15 cellular contexts compared by ENCODE assay signal in genomic region chr4:106497271-106497670, GRCh38.
DNase-seq lines count a peak whose midpoint lies in the region; TF ChIP-seq lines count a peak whose summit lies in the region.
"Had no signal": no experiment of that assay in that cellular context is flagged by ENCODE, and none has a peak within 500 bp of the region (broad histone marks: within the 10 kb centered on the region; RNA-seq: fewer than 3 reads in every experiment).

No MANE protein-coding gene starts in this region.

- no peak overlapping the region for H3K9ac ChIP-seq in GM23248
- H3K9ac ChIP-seq: BLaER1 treated with 17β-estradiol and CSF1 and Interleukin-3, amounts not matched to agents 10 nM and 100 nM had no signal

- TF ChIP-seq CTCF in AG10803 (conservative IDR thresholded peaks at IDR 0.05; ENCODE audit: low read length) (no peak), fibroblast of mammary gland (conservative IDR thresholded peaks at IDR 0.05; ENCODE audit: control insufficient read depth, insufficient read depth, low read depth, low read length) (no peak), Peyer's patch (IDR thresholded peaks at IDR 0.05) (no peak)

- DNase-seq in AG10803 (ENCODE audit: low read depth): peak; percentile 61
- peak; percentile 33 for DNase-seq in GM23248
- DNase-seq in fibroblast of mammary gland (ENCODE audit: low read depth): peak; percentile 25
- no peak for DNase-seq in Peyer's patch
- no peak for DNase-seq in erythroblast (lab: John Stamatoyannopoulos, UW)
- DNase-seq in T1000 (lab: John Stamatoyannopoulos, UW): no peak
- no peak for DNase-seq in NOMO-1 treated with dmso at 0.1 percent for 144 hours (lab: John Stamatoyannopoulos, UW; ENCODE audit: unreplicated experiment)
- DNase-seq: 8988T; ACHN; CD4-positive, CD25-positive, alpha-beta regulatory T cell; DMS53; HCEC 1CT; HFFc6 had no signal

- H3K27me3 ChIP-seq in ACC112 (ENCODE audit: insufficient read depth, low read length): no peaks in the 10 kb centered on the region
- no peaks in the 10 kb centered on the region for H3K27me3 ChIP-seq in GM23248 (replicated peaks; ENCODE audit: insufficient read depth)
- no peaks in the 10 kb centered on the region for H3K27me3 ChIP-seq in Peyer's patch
- H3K27me3 ChIP-seq: BLaER1 treated with 17β-estradiol and CSF1 and Interleukin-3, amounts not matched to agents 10 nM and 100 nM had no signal

- H2AFZ ChIP-seq in ACC112 (ENCODE audit: low read length, unreplicated experiment): peak overlapping the region; percentile 33
- 0 out of 2 replicates have a peak overlapping the region, but pooled peaks have one; percentile 32 for H2AFZ ChIP-seq in GM23248

- TF ChIP-seq POLR2A in Peyer's patch (IDR thresholded peaks at IDR 0.05): no peak
- TF ChIP-seq POLR2A in erythroblast (IDR thresholded peaks at IDR 0.05; ENCODE audit: low read length): no peak

- peak overlapping the region; percentile 29 for H3K27ac ChIP-seq in ACC112 (ENCODE audit: low read depth, low read length)
- H3K27ac ChIP-seq in GM23248: peak overlapping the region; percentile 65
- H3K27ac ChIP-seq in Peyer's patch: no peak overlapping the region
- H3K27ac ChIP-seq: BLaER1 treated with 17β-estradiol and CSF1 and Interleukin-3, amounts not matched to agents 10 nM and 100 nM had no signal

- H4K20me1 ChIP-seq in GM23248 (ENCODE audit: insufficient read depth): no peaks in the 10 kb centered on the region
- H4K20me1 ChIP-seq: BLaER1 treated with 17β-estradiol and CSF1 and Interleukin-3, amounts not matched to agents 10 nM and 100 nM had no signal

- H3K4me3 ChIP-seq in ACC112 (ENCODE audit: low read depth, low read length) (no peak overlapping the region), AG10803 (ENCODE audit: low read length) (no peak overlapping the region), GM23248 (no peak overlapping the region), fibroblast of mammary gland (ENCODE audit: control insufficient read depth, low read depth, low read length) (no peak overlapping the region), Peyer's patch (no peak overlapping the region)
- H3K4me3 ChIP-seq: BLaER1 treated with 17β-estradiol and CSF1 and Interleukin-3, amounts not matched to agents 10 nM and 100 nM had no signal

- H3K4me2 ChIP-seq in GM23248 (ENCODE audit: unreplicated experiment): peak overlapping the region; percentile 5
- H3K4me2 ChIP-seq: BLaER1 treated with 17β-estradiol and CSF1 and Interleukin-3, amounts not matched to agents 10 nM and 100 nM had no signal

- H3K4me1 ChIP-seq in ACC112 (ENCODE audit: control insufficient read depth, insufficient read depth, low read length, unreplicated experiment) (peaks cover 13% of the 10 kb centered on the region), GM23248 (ENCODE audit: insufficient read depth) (peaks cover 57% of the 10 kb centered on the region), Peyer's patch (no peaks in the 10 kb centered on the region)

- H3K79me2 ChIP-seq in ACC112 (ENCODE audit: control insufficient read depth, insufficient read depth, low read length, unreplicated experiment): no peaks in the 10 kb centered on the region
- H3K79me2 ChIP-seq in GM23248 (ENCODE audit: insufficient read depth): no peaks in the 10 kb centered on the region

- H3K9me3 ChIP-seq in GM23248 (ENCODE audit: low read depth): no peaks in the 10 kb centered on the region
- H3K9me3 ChIP-seq in Peyer's patch: no peaks in the 10 kb centered on the region

- 2 to 5% methylated on average over 3 of the region's 3 CpGs for WGBS in GM23248 (ENCODE audit: low coverage in 1 of 2, low lambda C conversion rate in 2 of 2, missing lambda C conversion rate in 2 of 2), 2 experiments

- in situ Hi-C loops in GM23248 (cut with MboI): no loop called here

- peaks cover 31% of the 10 kb centered on the region for H3F3A ChIP-seq in GM23248 (ENCODE audit: insufficient read depth)

- H3K36me3 ChIP-seq in ACC112 (ENCODE audit: insufficient read depth, low read length) (no peaks in the 10 kb centered on the region), GM23248 (ENCODE audit: low read depth) (no peaks in the 10 kb centered on the region), Peyer's patch (no peaks in the 10 kb centered on the region)
- H3K36me3 ChIP-seq: BLaER1 treated with 17β-estradiol and CSF1 and Interleukin-3, amounts not matched to agents 10 nM and 100 nM had no signal

- no peaks in the 10 kb centered on the region for H3K9me2 ChIP-seq in GM23248 (ENCODE audit: insufficient read depth)

Comparison
In these comparisons a context has a peak if more than half of its experiments do, and no peak if none do; other contexts are left out.
1. H3K27ac ChIP-seq: peak in ACC112 (single experiment) and GM23248 (single experiment); none in Peyer's patch (0 of 4).
2. DNase-seq: peak in AG10803 (single experiment), GM23248 (single experiment) and fibroblast of mammary gland (single experiment); none in Peyer's patch (0 of 3), erythroblast (0 of 2), T1000 (single experiment) and NOMO-1 treated with dmso at 0.1 percent for 144 hours (single experiment).